9 cellular contexts compared by ENCODE assay signal in genomic region chr11:57424137-57424801, GRCh38. TPM values are rescaled to one million over a fixed set of nuclear protein-coding genes. Genes with fewer than 3 reads are reported as not detected.
DNase-seq lines count a peak whose midpoint lies in the region; ATAC-seq and TF ChIP-seq lines count a peak whose summit lies in the region.
"Had no signal": no experiment of that assay in that cellular context is flagged by ENCODE, and none has a peak within 500 bp of the region (broad histone marks: within the 10 kb centered on the region; RNA-seq: fewer than 3 reads in every experiment).

No MANE protein-coding gene starts in this region.

- peaks cover 62% of the 10 kb centered on the region for H3K4me1 ChIP-seq in BLaER1
- H3K4me1 ChIP-seq in Karpas-422 (ENCODE audit: low read length): peaks cover 32% of the 10 kb centered on the region

- peaks cover 63% of the 10 kb centered on the region for H3K36me3 ChIP-seq in BLaER1
- H3K36me3 ChIP-seq in Karpas-422 (ENCODE audit: insufficient read depth, low read length): peaks cover 52% of the 10 kb centered on the region

- H3K9ac ChIP-seq in BLaER1 (peak overlapping the region; percentile 90), Karpas-422 (ENCODE audit: low read length) (peak overlapping the region; percentile 91)

- H3K4me2 ChIP-seq in BLaER1: peak overlapping the region; percentile 100
- peak overlapping the region; percentile 93 for H3K4me2 ChIP-seq in Karpas-422 (ENCODE audit: low read depth, low read length, poor library complexity, severe bottlenecking)

- H3K4me1 Mint-ChIP-seq in central memory CD8-positive, alpha-beta T cell: peaks cover 74% of the 10 kb centered on the region
- peaks cover 36% of the 10 kb centered on the region for H3K4me1 Mint-ChIP-seq in neural crest cell

- no peaks in the 10 kb centered on the region for H3K9me3 ChIP-seq in BLaER1
- no peaks in the 10 kb centered on the region for H3K9me3 ChIP-seq in Karpas-422 (ENCODE audit: low read length)

- H4K20me1 ChIP-seq in BLaER1: peaks cover 53% of the 10 kb centered on the region
- no peaks in the 10 kb centered on the region for H4K20me1 ChIP-seq in Karpas-422 (ENCODE audit: insufficient read depth, low read depth, low read length)

- peak overlapping the region; percentile 76 for H3K4me3 ChIP-seq in BLaER1
- peak overlapping the region; percentile 77; the same call in 1 of the 2 replicates for H3K4me3 ChIP-seq in Karpas-422 (ENCODE audit: low read length)

- no peak for ATAC-seq in central memory CD8-positive, alpha-beta T cell (replicated peaks; ENCODE audit: extremely low read depth, poor library complexity, severe bottlenecking)
- ATAC-seq in HG03432 (IDR thresholded peaks at IDR 0.05; ENCODE audit: unreplicated experiment) (no peak), GM21423 (IDR thresholded peaks at IDR 0.05; ENCODE audit: unreplicated experiment) (no peak)

- H3K27ac ChIP-seq in BLaER1 (peak overlapping the region; percentile 94), Karpas-422 (ENCODE audit: low read length) (peak overlapping the region; percentile 58), caudate nucleus (ENCODE audit: low read depth, low read length) (no peak overlapping the region)

- H3K9me3 Mint-ChIP-seq in central memory CD8-positive, alpha-beta T cell: no peaks in the 10 kb centered on the region
- no peaks in the 10 kb centered on the region for H3K9me3 Mint-ChIP-seq in neural crest cell

- H3K4me3 Mint-ChIP-seq in central memory CD8-positive, alpha-beta T cell: peak overlapping the region; percentile 84
- H3K4me3 Mint-ChIP-seq in neural crest cell: peak overlapping the region; percentile 21

- H2AFZ ChIP-seq in Karpas-422 (ENCODE audit: low read length): no peak overlapping the region

- H3K9me2 ChIP-seq in Karpas-422 (replicated peaks; ENCODE audit: insufficient read depth, low read length): no peaks in the 10 kb centered on the region

- H3K79me2 ChIP-seq in Karpas-422 (ENCODE audit: low read length): peaks cover 38% of the 10 kb centered on the region

- DNase-seq in Karpas-422 (no peak), neural crest cell (ENCODE audit: low read depth, low spot score) (no peak), caudate nucleus (lab: John Stamatoyannopoulos, UW) (no peak), hepatic stellate cell (ENCODE audit: low spot score) (no peak)
- no peak for DNase-seq in central memory CD8-positive, alpha-beta T cell (ENCODE audit: low spot score in 2 of 2)

- peaks cover 17% of the 10 kb centered on the region for H3K36me3 Mint-ChIP-seq in central memory CD8-positive, alpha-beta T cell (ENCODE audit: insufficient read depth)
- H3K36me3 Mint-ChIP-seq in neural crest cell (ENCODE audit: low read depth): peaks cover 8% of the 10 kb centered on the region

- no peaks in the 10 kb centered on the region for H3K27me3 Mint-ChIP-seq in central memory CD8-positive, alpha-beta T cell
- peaks cover 9% of the 10 kb centered on the region for H3K27me3 Mint-ChIP-seq in neural crest cell (ENCODE audit: low read depth)

- peak overlapping the region; percentile 94 for H3K27ac Mint-ChIP-seq in central memory CD8-positive, alpha-beta T cell (ENCODE audit: low read depth)
- peak overlapping the region; percentile 78 for H3K27ac Mint-ChIP-seq in neural crest cell (ENCODE audit: unreplicated experiment)

- H3K27me3 ChIP-seq in BLaER1: no peaks in the 10 kb centered on the region
- H3K27me3 ChIP-seq in Karpas-422 (ENCODE audit: low read length): no peaks in the 10 kb centered on the region

- TF ChIP-seq CTCF in neural crest cell (conservative IDR thresholded peaks at IDR 0.05): no peak

RNA-seq across cellular contexts. Expression of gene SLC43A3, which starts 2.7 kb away (rescaled TPM):
- 56.6 and 69.3 TPM in 2 replicates for total RNA-seq in Karpas-422 (2014; rRNA removed; shearing (Covaris generic); ENCODE audit: low replicate concordance)
- 52.9 and 53.7 TPM in 2 replicates for total RNA-seq in neural crest cell
- total RNA-seq: NCI-H460 had no signal

RNA-seq across cellular contexts. Expression of gene PRG2, which starts 33.8 kb away (rescaled TPM):
- not detected in 2 replicates for total RNA-seq in Karpas-422 (2014; rRNA removed; shearing (Covaris generic); ENCODE audit: low replicate concordance)
- total RNA-seq in neural crest cell: 0.23 TPM in 1 of 2 replicates, not detected in the other
- total RNA-seq: NCI-H460 had no signal

RNA-seq across cellular contexts. Expression of gene RTN4RL2, which starts 36.1 kb away (rescaled TPM):
- 0.07 TPM in 1 of 2 replicates, not detected in the other for total RNA-seq in Karpas-422 (2014; rRNA removed; shearing (Covaris generic); ENCODE audit: low replicate concordance)
- 2.4 and 3.4 TPM in 2 replicates for total RNA-seq in neural crest cell

RNA-seq across cellular contexts. Expression of gene PRG3, which starts 43.3 kb away (rescaled TPM):
- not detected in 2 replicates for total RNA-seq in Karpas-422 (2014; rRNA removed; shearing (Covaris generic); ENCODE audit: low replicate concordance)
- total RNA-seq in neural crest cell: not detected in 2 replicates
- total RNA-seq: NCI-H460 had no signal
